ENCODE assay signal across 40 cellular contexts in genomic region chr5:93462916-93463315, GRCh38.
"Had no signal": no experiment of that assay in that cellular context is flagged by ENCODE, and none has a peak within 500 bp of the region (broad histone marks: within the 10 kb centered on the region; RNA-seq: fewer than 3 reads in every experiment).

No MANE protein-coding gene starts in this region.

- FAIRE-seq: astrocyte, bronchial epithelial cell had no signal

- H3K4me1 Mint-ChIP-seq: activated naive CD4-positive, alpha-beta T cell treated with anti-CD3 and anti-CD28 coated beads, Interleukin-2, amount 10 ng/mL, durations not matched to agents 7 days and 5 days; activated naive CD4-positive, alpha-beta T cell treated with anti-CD3 and anti-CD28 coated beads, Interleukin-2, amount 50 U/mL, for 24 hours; activated naive CD8-positive, alpha-beta T cell treated with anti-CD3 and anti-CD28 coated beads for 36 hours; activated naive CD8-positive, alpha-beta T cell treated with anti-CD3 and anti-CD28 coated beads, Interleukin-2, amount 10 ng/mL, durations not matched to agents 7 days and 5 days; activated naive CD8-positive, alpha-beta T cell treated with anti-CD3 and anti-CD28 coated beads, Interleukin-2, amount 50 U/mL, for 24 hours; activated T-helper 17 cell treated with anti-CD3 and anti-CD28 coated beads, Interleukin-2, amount 50 U/mL, for 72 hours; brain; central memory CD8-positive, alpha-beta T cell had no signal

- ATAC-seq: activated naive CD4-positive, alpha-beta T cell treated with anti-CD3 and anti-CD28 coated beads, Interleukin-2, amount 50 U/mL, for 72 hours; activated naive CD8-positive, alpha-beta T cell treated with anti-CD3 and anti-CD28 coated beads, Interleukin-2, amount 50 U/mL, for 24 hours; activated T-cell treated with anti-CD3 and anti-CD28 coated beads, Interleukin-2, amount 50 U/mL, for 4 hours; activated T-cell treated with anti-CD3 and anti-CD28 coated beads, Interleukin-2, amount 50 U/mL, for 72 hours; activated T-helper 17 cell treated with anti-CD3 and anti-CD28 coated beads, Interleukin-2, amount 50 U/mL, for 72 hours; body of pancreas had no signal

- H3K27me3 Mint-ChIP-seq: activated naive CD4-positive, alpha-beta T cell treated with anti-CD3 and anti-CD28 coated beads, Interleukin-2, amount 10 ng/mL, durations not matched to agents 7 days and 5 days; activated naive CD8-positive, alpha-beta T cell; activated naive CD8-positive, alpha-beta T cell treated with anti-CD3 and anti-CD28 coated beads for 36 hours; activated naive CD8-positive, alpha-beta T cell treated with anti-CD3 and anti-CD28 coated beads, Interleukin-2, amount 10 ng/mL, durations not matched to agents 7 days and 5 days; activated naive CD8-positive, alpha-beta T cell treated with anti-CD3 and anti-CD28 coated beads, Interleukin-2, amount 50 U/mL, for 24 hours; activated T-cell treated with anti-CD3 and anti-CD28 coated beads, Interleukin-2, amount 50 U/mL, for 24 hours; activated T-helper 17 cell treated with anti-CD3 and anti-CD28 coated beads, Interleukin-2, amount 50 U/mL, for 72 hours; brain; central memory CD8-positive, alpha-beta T cell had no signal

- H3K27ac ChIP-seq: adrenal gland, ascending aorta, body of pancreas, brain microvascular endothelial cell, breast epithelium, cardiac muscle cell had no signal

- H3K4me3 Mint-ChIP-seq: activated naive CD4-positive, alpha-beta T cell treated with anti-CD3 and anti-CD28 coated beads for 36 hours; activated naive CD4-positive, alpha-beta T cell treated with anti-CD3 and anti-CD28 coated beads, Interleukin-2, amount 10 ng/mL, durations not matched to agents 7 days and 5 days; activated naive CD4-positive, alpha-beta T cell treated with anti-CD3 and anti-CD28 coated beads, Interleukin-2, amount 50 U/mL, for 24 hours; activated naive CD8-positive, alpha-beta T cell; activated naive CD8-positive, alpha-beta T cell treated with anti-CD3 and anti-CD28 coated beads for 36 hours; activated naive CD8-positive, alpha-beta T cell treated with anti-CD3 and anti-CD28 coated beads, Interleukin-2, amount 10 ng/mL, durations not matched to agents 7 days and 5 days; activated naive CD8-positive, alpha-beta T cell treated with anti-CD3 and anti-CD28 coated beads, Interleukin-2, amount 50 U/mL, for 24 hours; activated T-cell treated with anti-CD3 and anti-CD28 coated beads, Interleukin-2, amount 50 U/mL, for 24 hours; activated T-cell treated with anti-CD3 and anti-CD28 coated beads, Interleukin-2, amount 50 U/mL, for 4 hours; activated T-cell treated with anti-CD3 and anti-CD28 coated beads, Interleukin-2, amount 50 U/mL, for 72 hours; activated T-helper 1 cell treated with anti-CD3 and anti-CD28 coated beads, Interleukin-12 subunit alpha, Interleukin-12 subunit beta, Interleukin-2, Interleukin-4 antibody, amounts not matched to agents 30 ng/mL and 10 ng/mL and 1 ng/mL, durations not matched to agents 14 hours and 24 hours and 36 hours; activated T-helper 17 cell treated with anti-CD3 and anti-CD28 coated beads, Interleukin-2, amount 50 U/mL, for 72 hours; brain; central memory CD8-positive, alpha-beta T cell had no signal

- H3K36me3 Mint-ChIP-seq: activated naive CD4-positive, alpha-beta T cell treated with anti-CD3 and anti-CD28 coated beads, Interleukin-2, amount 10 ng/mL, durations not matched to agents 7 days and 5 days; activated naive CD8-positive, alpha-beta T cell; activated naive CD8-positive, alpha-beta T cell treated with anti-CD3 and anti-CD28 coated beads for 36 hours; activated naive CD8-positive, alpha-beta T cell treated with anti-CD3 and anti-CD28 coated beads, Interleukin-2, amount 10 ng/mL, durations not matched to agents 7 days and 5 days had no signal

- H3K4me1 ChIP-seq: adrenal gland, ascending aorta, body of pancreas, breast epithelium had no signal

- H3K4me3 ChIP-seq: adrenal gland, ascending aorta, body of pancreas, breast epithelium, cardiac muscle cell had no signal

- H3K27ac Mint-ChIP-seq: activated naive CD4-positive, alpha-beta T cell treated with anti-CD3 and anti-CD28 coated beads for 36 hours; activated naive CD4-positive, alpha-beta T cell treated with anti-CD3 and anti-CD28 coated beads, Interleukin-2, amount 10 ng/mL, durations not matched to agents 7 days and 5 days; activated naive CD4-positive, alpha-beta T cell treated with anti-CD3 and anti-CD28 coated beads, Interleukin-2, amount 50 U/mL, for 24 hours; activated naive CD4-positive, alpha-beta T cell treated with anti-CD3 and anti-CD28 coated beads, Interleukin-2, amount 50 U/mL, for 72 hours; activated naive CD8-positive, alpha-beta T cell; activated naive CD8-positive, alpha-beta T cell treated with anti-CD3 and anti-CD28 coated beads for 36 hours; activated naive CD8-positive, alpha-beta T cell treated with anti-CD3 and anti-CD28 coated beads, Interleukin-2, amount 10 ng/mL, durations not matched to agents 7 days and 5 days; activated naive CD8-positive, alpha-beta T cell treated with anti-CD3 and anti-CD28 coated beads, Interleukin-2, amount 50 U/mL, for 24 hours; activated T-cell treated with anti-CD3 and anti-CD28 coated beads, Interleukin-2, amount 50 U/mL, for 24 hours; activated T-cell treated with anti-CD3 and anti-CD28 coated beads, Interleukin-2, amount 50 U/mL, for 72 hours; activated T-helper 1 cell treated with anti-CD3 and anti-CD28 coated beads, Interleukin-12 subunit alpha, Interleukin-12 subunit beta, Interleukin-2, Interleukin-4 antibody, amounts not matched to agents 30 ng/mL and 10 ng/mL and 1 ng/mL, durations not matched to agents 14 hours and 24 hours and 36 hours; activated T-helper 17 cell treated with anti-CD3 and anti-CD28 coated beads, Interleukin-2, amount 50 U/mL, for 72 hours; activated T-helper 2 cell treated with anti-CD3 and anti-CD28 coated beads, Interferon-gamma antibody, Interleukin-2, Interleukin-4, amounts not matched to agents 10 μg/mL and 5 μg/mL and 100 μg/mL, durations not matched to agents 14 hours and 24 hours and 36 hours; brain had no signal

- H3K36me3 ChIP-seq: adrenal gland, ascending aorta, brain microvascular endothelial cell, breast epithelium, cardiac muscle cell had no signal

- DNase-seq: activated effector memory CD4-positive, alpha-beta T cell treated with anti-CD3 and anti-CD28 coated beads, Interleukin-2, amount 50 U/mL, for 16 hours; activated effector memory CD4-positive, alpha-beta T cell treated with Interleukin-2 at 50 U/mL for 16 hours; activated gamma-delta T cell; activated gamma-delta T cell treated with Interleukin-2 at 50 U/mL for 16 hours; activated naive CD4-positive, alpha-beta T cell; activated naive CD4-positive, alpha-beta T cell treated with anti-CD3 and anti-CD28 coated beads for 36 hours; activated naive CD4-positive, alpha-beta T cell treated with anti-CD3 and anti-CD28 coated beads, Interleukin-2, amount 10 ng/mL, durations not matched to agents 7 days and 5 days; activated naive CD4-positive, alpha-beta T cell treated with anti-CD3 and anti-CD28 coated beads, Interleukin-2, amount 50 U/mL, for 16 hours; activated naive CD4-positive, alpha-beta T cell treated with Interleukin-2 at 50 U/mL for 16 hours; activated naive CD8-positive, alpha-beta T cell treated with anti-CD3 and anti-CD28 coated beads for 36 hours; activated naive CD8-positive, alpha-beta T cell treated with anti-CD3 and anti-CD28 coated beads, Interleukin-2, amount 10 ng/mL, durations not matched to agents 7 days and 5 days; activated naive CD8-positive, alpha-beta T cell treated with anti-CD3 and anti-CD28 coated beads, Interleukin-2, amount 50 U/mL, for 24 hours; activated T-cell treated with anti-CD3 and anti-CD28 coated beads, Interleukin-2, amount 50 U/mL, for 1 hour; activated T-cell treated with anti-CD3 and anti-CD28 coated beads, Interleukin-2, amount 50 U/mL, for 24 hours; activated T-cell treated with anti-CD3 and anti-CD28 coated beads, Interleukin-2, amount 50 U/mL, for 4 hours; activated T-cell treated with anti-CD3 and anti-CD28 coated beads, Interleukin-2, amount 50 U/mL, for 48 hours; activated T-cell treated with anti-CD3 and anti-CD28 coated beads, Interleukin-2, amount 50 U/mL, for 72 hours; adrenal gland; amniotic stem cell; amygdala; anterior cingulate cortex; aorta; body of pancreas; brain microvascular endothelial cell; caudate nucleus; central memory CD4-positive, alpha-beta T cell; cerebellar nuclear complex had no signal
